In genomic region chr6:16335176-16335575, GRCh38 we compare ENCODE assay signal across 13 cellular contexts.
DNase-seq lines count a peak whose midpoint lies in the region; ATAC-seq and TF ChIP-seq lines count a peak whose summit lies in the region.
"Had no signal": no experiment of that assay in that cellular context is flagged by ENCODE, and none has a peak within 500 bp of the region (broad histone marks: within the 10 kb centered on the region; RNA-seq: fewer than 3 reads in every experiment).

No MANE protein-coding gene starts in this region.

- H3K9me3 ChIP-seq in gastrocnemius medialis, result no peaks in the 10 kb centered on the region

- TF ChIP-seq POLR2A in gastrocnemius medialis (IDR thresholded peaks at IDR 0.05), result no peak

- peak overlapping the region; percentile 50 for H3K27ac ChIP-seq in epithelial cell of prostate
- H3K27ac ChIP-seq in gastrocnemius medialis, result peak overlapping the region; percentile 69 to 76 (median 72)

- intact Hi-C loops in gastrocnemius medialis (cut with DNase I; ENCODE audit: low total_unique reads), result loop anchor here (1.0 to 10.0 kb wide), 3 partner anchors 10 to 630 kb away; no protein-coding TSS in a partner anchor

- peak overlapping the region; percentile 14; the same call in 1 of the 2 replicates for H3K4me3 Mint-ChIP-seq in HFFc6
- no peak overlapping the region for H3K4me3 Mint-ChIP-seq in immature natural killer cell

- peak; percentile 17 for DNase-seq in AG10803 (ENCODE audit: low read depth)
- DNase-seq in HFFc6, result no peak
- DNase-seq in epithelial cell of prostate (ENCODE audit: low read depth, low spot score), result no peak
- DNase-seq in gastrocnemius medialis, result no peak
- no peak for DNase-seq in immature natural killer cell
- DNase-seq in activated CD8-positive, alpha-beta memory T cell treated with anti-CD3 and anti-CD28 coated beads, Interleukin-2, amount 50 U/mL, for 48 hours, result no peak
- DNase-seq: activated CD8-positive, alpha-beta memory T cell treated with anti-CD3 and anti-CD28 coated beads for 24 hours; NCI-H187 treated with DMSO at 0.1 percent for 48 hours; retina; stimulated activated CD4-positive, alpha-beta T cell treated with anti-CD3 and anti-CD28 coated beads, Interleukin-1b, Interleukin-23, amount 100 ng/mL, for 48 hours had no signal

- H3K4me1 Mint-ChIP-seq in HFFc6 (ENCODE audit: low read depth), result peaks cover 20% of the 10 kb centered on the region
- H3K4me1 Mint-ChIP-seq in immature natural killer cell, result no peaks in the 10 kb centered on the region

- TF ChIP-seq CTCF in AG10803 (conservative IDR thresholded peaks at IDR 0.05; ENCODE audit: low read length) (no peak), HFFc6 (IDR thresholded peaks at IDR 0.05) (no peak), gastrocnemius medialis (IDR thresholded peaks at IDR 0.05 in 4 of 5, conservative IDR thresholded peaks at IDR 0.05 in 1 of 5) (no peak)

- no peaks in the 10 kb centered on the region for H3K36me3 ChIP-seq in gastrocnemius medialis

- no peaks in the 10 kb centered on the region for H3K9me3 Mint-ChIP-seq in HFFc6
- no peaks in the 10 kb centered on the region for H3K9me3 Mint-ChIP-seq in immature natural killer cell

- ATAC-seq in gastrocnemius medialis (no peak), GM21576 (IDR thresholded peaks at IDR 0.05; ENCODE audit: unreplicated experiment) (no peak), HG02623 (IDR thresholded peaks at IDR 0.05; ENCODE audit: unreplicated experiment) (no peak)
- ATAC-seq: left colon had no signal

- no peak overlapping the region for H3K4me3 ChIP-seq in AG10803 (ENCODE audit: low read length)
- H3K4me3 ChIP-seq in gastrocnemius medialis, result no peak overlapping the region

- in situ Hi-C loops in gastrocnemius medialis (cut with MboI; ENCODE audit: low sequenced_read_pairs in 4 of 4), result loop anchor here (5.0 to 25.0 kb wide), 6 partner anchors 70 to 627 kb away; no protein-coding TSS in a partner anchor

- H3K27me3 Mint-ChIP-seq in HFFc6 (ENCODE audit: insufficient read depth), result no peaks in the 10 kb centered on the region
- H3K27me3 Mint-ChIP-seq in immature natural killer cell (ENCODE audit: low read depth in 3 of 3), result peaks cover 0 to 2% (median 0%) of the 10 kb centered on the region in 3 donors

- H3K36me3 Mint-ChIP-seq in HFFc6 (ENCODE audit: low read depth) (no peaks in the 10 kb centered on the region), immature natural killer cell (no peaks in the 10 kb centered on the region)

- H3K27me3 ChIP-seq in gastrocnemius medialis, result no peaks in the 10 kb centered on the region

- peaks cover 73 to 74% of the 10 kb centered on the region in 2 donors for H3K4me1 ChIP-seq in gastrocnemius medialis

- H3K27ac Mint-ChIP-seq in HFFc6 (peak overlapping the region; percentile 85), immature natural killer cell (no peak overlapping the region)
